Comparison of ENCODE assay signal across 13 cellular contexts in the genomic region with DNA sequence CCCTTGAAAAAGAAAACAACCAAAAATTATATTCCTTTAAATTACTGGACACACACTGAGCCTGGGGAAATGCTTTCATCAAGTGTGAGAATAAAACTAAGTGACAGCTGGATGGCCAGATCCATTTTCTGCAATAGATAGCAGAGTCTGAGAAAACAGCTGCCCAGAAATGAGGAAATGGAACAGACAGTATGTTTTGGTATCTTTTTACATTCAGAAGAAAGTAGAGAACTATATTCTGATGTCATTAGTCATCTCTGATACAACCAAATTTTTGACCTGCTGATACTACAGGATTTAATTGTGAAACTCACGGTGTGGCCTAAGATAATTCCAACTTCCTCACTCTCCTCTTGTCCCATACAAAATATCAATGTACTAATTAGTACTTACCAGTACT.
A peak's percentile ranks its signal among the peaks of the same experiment; 100 is the strongest.
DNase-seq lines count a peak whose midpoint lies in the region; ATAC-seq and TF ChIP-seq lines count a peak whose summit lies in the region.
"Had no signal": no experiment of that assay in that cellular context is flagged by ENCODE, and none has a peak within 500 bp of the region (broad histone marks: within the 10 kb centered on the region; RNA-seq: fewer than 3 reads in every experiment).

No MANE protein-coding gene starts in this region.

- POLR2A ChIA-PET in Panc1 (lab: Charles Lee): interaction anchor here (0.7 kb wide), 1 partner anchor 123 kb away, joined by 3 read pairs; no protein-coding TSS in a partner anchor

- CTCF ChIA-PET in Panc1 (lab: Charles Lee): no interaction called here

- peaks cover 80% of the 10 kb centered on the region for H3K36me3 Mint-ChIP-seq in nephron progenitor cell (ENCODE audit: low read depth)
- no peaks in the 10 kb centered on the region for H3K36me3 Mint-ChIP-seq in T-helper 17 cell (ENCODE audit: low read depth)
- no peaks in the 10 kb centered on the region for H3K36me3 Mint-ChIP-seq in immature natural killer cell
- H3K36me3 Mint-ChIP-seq: stimulated activated effector memory CD8-positive, alpha-beta T cell treated with anti-CD3 and anti-CD28 coated beads, Interleukin-12 subunit alpha, Interleukin-12 subunit beta, amount 100 ng/mL, for 72 hours had no signal

- no TSS peak for BruUV-seq in Panc1 (replicated peaks; lab: Mats Ljungman, UMichigan)

- H3K4me1 Mint-ChIP-seq in nephron progenitor cell (peaks cover 50% of the 10 kb centered on the region), T-helper 17 cell (no peaks in the 10 kb centered on the region), immature natural killer cell (no peaks in the 10 kb centered on the region)
- H3K4me1 Mint-ChIP-seq: stimulated activated effector memory CD8-positive, alpha-beta T cell treated with anti-CD3 and anti-CD28 coated beads, Interleukin-12 subunit alpha, Interleukin-12 subunit beta, amount 100 ng/mL, for 72 hours had no signal

- H3K27ac Mint-ChIP-seq in nephron progenitor cell (peak overlapping the region; percentile 89), T-helper 17 cell (no peak overlapping the region), immature natural killer cell (no peak overlapping the region)
- H3K27ac Mint-ChIP-seq: stimulated activated effector memory CD8-positive, alpha-beta T cell treated with anti-CD3 and anti-CD28 coated beads, Interleukin-12 subunit alpha, Interleukin-12 subunit beta, amount 100 ng/mL, for 72 hours had no signal

- H3K36me3 ChIP-seq in Panc1 (ENCODE audit: control insufficient read depth, insufficient read depth, low read length): no peaks in the 10 kb centered on the region; the same call in 1 of the 2 replicates
- H3K36me3 ChIP-seq: prostate gland had no signal

- no peaks in the 10 kb centered on the region for H3K9me3 ChIP-seq in Panc1 (ENCODE audit: control insufficient read depth, insufficient read depth, low read depth, low read length)
- no peaks in the 10 kb centered on the region for H3K9me3 ChIP-seq in T-helper 17 cell (ENCODE audit: control insufficient read depth, low read length, poor library complexity, severe bottlenecking)
- H3K9me3 ChIP-seq: prostate gland had no signal

- intact Hi-C loops in Panc1 (cut with micrococcal nuclease; ENCODE audit: unreplicated experiment): no loop called here

- TF ChIP-seq CTCF in Panc1 (IDR thresholded peaks at IDR 0.05) (no peak), nephron progenitor cell (IDR thresholded peaks at IDR 0.05) (no peak)

- H3K4me1 ChIP-seq in Panc1 (ENCODE audit: control insufficient read depth, insufficient read depth, low read length): peaks cover 78% of the 10 kb centered on the region
- H3K4me1 ChIP-seq: prostate gland had no signal

- peaks cover 4% of the 10 kb centered on the region for H3K9me3 Mint-ChIP-seq in nephron progenitor cell
- no peaks in the 10 kb centered on the region for H3K9me3 Mint-ChIP-seq in immature natural killer cell
- H3K9me3 Mint-ChIP-seq: stimulated activated effector memory CD8-positive, alpha-beta T cell treated with anti-CD3 and anti-CD28 coated beads, Interleukin-12 subunit alpha, Interleukin-12 subunit beta, amount 100 ng/mL, for 72 hours had no signal

- H3K4me3 Mint-ChIP-seq in nephron progenitor cell: no peak overlapping the region
- H3K4me3 Mint-ChIP-seq in T-helper 17 cell: no peak overlapping the region
- H3K4me3 Mint-ChIP-seq in immature natural killer cell: no peak overlapping the region
- H3K4me3 Mint-ChIP-seq: stimulated activated effector memory CD8-positive, alpha-beta T cell treated with anti-CD3 and anti-CD28 coated beads, Interleukin-12 subunit alpha, Interleukin-12 subunit beta, amount 100 ng/mL, for 72 hours had no signal

- H3K4me3 ChIP-seq in Panc1 (ENCODE audit: low read depth in 2 of 2, low read length in 2 of 2): no peak overlapping the region
- H3K4me3 ChIP-seq: K562, prostate gland had no signal

- ATAC-seq in GM19043 (IDR thresholded peaks at IDR 0.05; ENCODE audit: low read depth, unreplicated experiment) (peak; percentile 70), HG02884 (IDR thresholded peaks at IDR 0.05; ENCODE audit: unreplicated experiment) (peak; percentile 88), Panc1 (no peak), HG03439 (IDR thresholded peaks at IDR 0.05; ENCODE audit: unreplicated experiment) (no peak), T-helper 17 cell (no peak)
- ATAC-seq: K562; stimulated activated effector memory CD8-positive, alpha-beta T cell treated with anti-CD3 and anti-CD28 coated beads, Interleukin-12 subunit alpha, Interleukin-12 subunit beta, amount 100 ng/mL, for 72 hours had no signal

- DNase-seq in Panc1 (ENCODE audit: low read depth, low spot score): no peak
- DNase-seq in nephron progenitor cell: no peak
- DNase-seq in T-helper 17 cell: no peak
- no peak for DNase-seq in immature natural killer cell
- no peak for DNase-seq in hippocampal formation (lab: John Stamatoyannopoulos, UW)
- DNase-seq: activated gamma-delta T cell, T-helper 1 cell had no signal

- H3K27me3 Mint-ChIP-seq in nephron progenitor cell (ENCODE audit: low read depth, poor library complexity) (no peaks in the 10 kb centered on the region), T-helper 17 cell (peaks cover 39% of the 10 kb centered on the region), immature natural killer cell (ENCODE audit: low read depth in 3 of 3) (peaks cover 2 to 3% (median 2%) of the 10 kb centered on the region in 3 donors)

- H3K27me3 ChIP-seq in Panc1 (ENCODE audit: control insufficient read depth, insufficient read depth, low read length): no peaks in the 10 kb centered on the region

- peak overlapping the region; percentile 100 for H3K27ac ChIP-seq in Panc1 (ENCODE audit: low read length)
- H3K27ac ChIP-seq: prostate gland had no signal

- in situ Hi-C loops in Panc1 (cut with HindIII; ENCODE audit: low pct_unique_long_range_greater_than_20kb, low sequenced_read_pairs): no loop called here

Comparison
In these comparisons a context has a peak if more than half of its experiments do, and no peak if none do; other contexts are left out.
1. ATAC-seq: peak in GM19043 (single experiment) and HG02884 (single experiment); none in Panc1 (single experiment), HG03439 (single experiment) and T-helper 17 cell (single experiment).